8 cellular contexts compared by ENCODE assay signal in the genomic region with DNA sequence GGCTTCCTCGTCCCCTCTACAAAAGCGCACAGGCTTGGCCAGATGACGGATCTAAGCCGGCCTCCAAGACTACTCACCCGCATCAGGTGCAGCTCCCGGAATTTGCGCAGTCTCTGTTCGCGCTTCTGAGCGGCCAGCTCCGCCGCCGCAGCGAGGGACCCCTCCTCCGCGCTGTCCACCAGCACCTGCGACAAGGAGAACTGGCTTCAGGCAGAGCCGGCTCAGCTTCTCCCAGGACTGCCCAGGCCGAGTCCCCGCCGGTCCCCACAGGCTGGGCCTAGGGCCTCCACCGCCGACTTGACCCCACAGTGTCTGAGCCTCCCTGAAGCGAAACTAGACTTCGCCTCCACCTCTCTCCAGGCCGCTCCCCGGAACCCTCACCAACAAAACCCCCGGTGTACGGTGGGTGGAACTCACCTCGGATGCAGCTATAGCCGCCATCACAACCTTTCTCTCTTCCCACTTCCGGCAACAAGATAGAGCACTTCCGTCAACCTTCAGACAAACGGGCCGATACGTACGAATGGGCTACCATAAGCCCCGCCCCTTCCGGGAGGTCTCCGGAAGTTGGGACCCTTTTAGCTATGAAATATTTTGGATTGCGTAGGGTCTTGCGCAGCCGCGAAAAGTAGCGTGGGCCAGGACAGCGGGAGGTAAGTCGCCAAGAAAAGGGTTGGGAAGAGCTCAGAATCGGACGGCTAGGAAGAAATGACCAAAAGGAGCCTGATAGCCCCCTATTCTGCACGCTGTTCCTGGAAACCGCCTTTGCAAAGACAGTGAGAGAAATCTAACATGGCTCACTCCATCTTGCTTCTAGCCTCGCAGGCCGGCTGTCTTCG. TPM values are rescaled to one million over a fixed set of nuclear protein-coding genes. Genes with fewer than 3 reads are reported as not detected.
DNase-seq lines count a peak whose midpoint lies in the region; ATAC-seq and TF ChIP-seq lines count a peak whose summit lies in the region.

A gene (minus strand): TSS at position 476 of the 839 bp plus-strand sequence. CDS start 35 bp downstream, at position 441.

- DNase-seq in BJ (ENCODE audit: low read depth) (peak; percentile 74), NCI-H69 (lab: John Stamatoyannopoulos, UW) (peak; percentile 92), dermis blood vessel endothelial cell (peak; percentile 89), left lobe of liver (ENCODE audit: low spot score) (peak; percentile 87)
- peak; percentile 93 for DNase-seq in activated CD4-positive, alpha-beta T cell treated with anti-CD3 and anti-CD28 coated beads, Interleukin-2, amount 10 ng/mL, durations not matched to agents 7 days and 5 days
- peak; percentile 84 for DNase-seq in stimulated activated CD4-positive, alpha-beta T cell treated with anti-CD3 and anti-CD28 coated beads, Interleukin-2, amount 100 ng/mL, for 4 hours (ENCODE audit: low read depth)

- no peaks in the 10 kb centered on the region for H3K27me3 Mint-ChIP-seq in activated CD4-positive, alpha-beta T cell treated with anti-CD3 and anti-CD28 coated beads, Interleukin-2, amount 10 ng/mL, durations not matched to agents 7 days and 5 days

- ATAC-seq in GM19351 (IDR thresholded peaks at IDR 0.05; ENCODE audit: unreplicated experiment) (peak; percentile 79), HG03521 (IDR thresholded peaks at IDR 0.05; ENCODE audit: unreplicated experiment) (peak; percentile 71), left lobe of liver (peak; percentile 94)

- H3K4me1 Mint-ChIP-seq in activated CD4-positive, alpha-beta T cell treated with anti-CD3 and anti-CD28 coated beads, Interleukin-2, amount 10 ng/mL, durations not matched to agents 7 days and 5 days, result peaks cover 37% of the 10 kb centered on the region

- no peak for TF ChIP-seq CTCF in BJ (IDR thresholded peaks at IDR 0.05; ENCODE audit: insufficient read depth, low read depth, low read length)

- 0 out of 2 replicates have a peak, but pooled peaks cover 3% of the 10 kb centered on the region for H3K36me3 ChIP-seq in BJ (ENCODE audit: control insufficient read depth, insufficient read depth, low read length)

- H3K27ac Mint-ChIP-seq in activated CD4-positive, alpha-beta T cell treated with anti-CD3 and anti-CD28 coated beads, Interleukin-2, amount 10 ng/mL, durations not matched to agents 7 days and 5 days, result no peak within 1 kb of the TSS

- H3K4me3 ChIP-seq in BJ (ENCODE audit: low read depth, low read length), result peak within 1 kb of the TSS; percentile 70

- no peaks in the 10 kb centered on the region for H3K27me3 ChIP-seq in BJ (ENCODE audit: control insufficient read depth, insufficient read depth, low read length)

- H3K9me3 Mint-ChIP-seq in activated CD4-positive, alpha-beta T cell treated with anti-CD3 and anti-CD28 coated beads, Interleukin-2, amount 10 ng/mL, durations not matched to agents 7 days and 5 days, result no peaks in the 10 kb centered on the region

- POLR2A ChIA-PET in BJ (lab: Charles Lee), result interaction anchor here (0.8 to 1.1 kb wide), 2 partner anchors 15 to 25 kb away, joined by 3 to 4 read pairs; a partner anchor contains a TSS
- POLR2A ChIA-PET in activated CD4-positive, alpha-beta T cell treated with anti-CD3 and anti-CD28 coated beads, Interleukin-2, amount 10 ng/mL, durations not matched to agents 7 days and 5 days (lab: Charles Lee), result interaction anchor here (0.6 to 2.9 kb wide), 5 partner anchors 9 to 588 kb away, joined by 3 to 23 read pairs (median 3); a partner anchor contains a TSS

- CTCF ChIA-PET in BJ (lab: Yijun Ruan, JAX), result interaction anchor here (0.8 to 2.0 kb wide), 6 partner anchors 9 to 398 kb away, joined by 3 to 6 read pairs (median 4); no protein-coding TSS in a partner anchor
- CTCF ChIA-PET in activated CD4-positive, alpha-beta T cell treated with anti-CD3 and anti-CD28 coated beads, Interleukin-2, amount 10 ng/mL, durations not matched to agents 7 days and 5 days (lab: Charles Lee), result interaction anchor here (0.6 to 1.9 kb wide), 5 partner anchors 8 to 210 kb away, joined by 3 to 8 read pairs (median 4); no protein-coding TSS in a partner anchor

- H3K4me3 Mint-ChIP-seq in activated CD4-positive, alpha-beta T cell treated with anti-CD3 and anti-CD28 coated beads, Interleukin-2, amount 10 ng/mL, durations not matched to agents 7 days and 5 days, result no peak within 1 kb of the TSS

- peaks cover 29% of the 10 kb centered on the region for H3K36me3 Mint-ChIP-seq in activated CD4-positive, alpha-beta T cell treated with anti-CD3 and anti-CD28 coated beads, Interleukin-2, amount 10 ng/mL, durations not matched to agents 7 days and 5 days (ENCODE audit: low read depth)

RNA-seq across cellular contexts. Expression of the gene that starts here (rescaled TPM):
- 15.0 and 32.6 TPM in 2 replicates for polyA plus RNA-seq in BJ (2011; rRNA removed)
- polyA minus RNA-seq in BJ (2011; rRNA and poly(A)+ RNA removed), result 3.1 and 3.3 TPM in 2 replicates
- 10 to 100 TPM; 46.5 to 53.0 TPM for total RNA-seq in activated CD4-positive, alpha-beta T cell treated with anti-CD3 and anti-CD28 coated beads, Interleukin-2, amount 10 ng/mL, durations not matched to agents 7 days and 5 days
- total RNA-seq in dermis blood vessel endothelial cell (46.1 and 56.8 TPM in 2 replicates), left lobe of liver (11.8 TPM)

Comparison
In these comparisons a context has a peak if more than half of its experiments do, and no peak if none do; other contexts are left out.
1. Peak in every context shown above with its lines: DNase-seq, ATAC-seq and H3K4me3 ChIP-seq.